In the genomic region with DNA sequence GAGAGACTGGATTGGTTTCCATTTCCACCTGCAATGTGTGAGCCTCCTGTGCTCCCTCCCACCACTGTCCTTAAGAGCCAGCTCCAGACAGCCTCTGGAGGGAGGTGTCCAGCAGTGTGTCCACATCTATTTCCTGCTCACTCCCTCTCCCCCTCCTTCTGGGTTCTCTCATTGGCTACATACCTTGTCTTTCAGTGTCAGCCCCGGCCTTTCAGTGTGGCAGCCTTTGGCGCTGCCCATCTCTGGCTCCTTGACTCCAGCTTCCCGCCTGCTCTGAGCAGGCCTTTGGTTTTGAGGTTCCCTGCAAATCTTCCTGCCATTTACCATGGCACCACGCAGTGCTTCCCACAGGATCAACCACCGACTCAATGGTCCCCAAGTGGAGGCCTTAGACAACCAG, we compare ENCODE assay signal across 21 cellular contexts. TPM values are rescaled to one million over a fixed set of nuclear protein-coding genes. Genes with fewer than 3 reads are reported as not detected.
DNase-seq lines count a peak whose midpoint lies in the region; FAIRE-seq and TF ChIP-seq lines count a peak whose summit lies in the region.
"Had no signal": no experiment of that assay in that cellular context is flagged by ENCODE, and none has a peak within 500 bp of the region (broad histone marks: within the 10 kb centered on the region; RNA-seq: fewer than 3 reads in every experiment).

No MANE protein-coding gene starts in this region.

- in situ Hi-C loops in HAP-1 (cut with MboI; ENCODE audit: low sequenced_read_pairs) = no loop called here

- H3K9me3 ChIP-seq in endodermal cell (ENCODE audit: control insufficient read depth, low read length) (no peaks in the 10 kb centered on the region), neuronal stem cell (replicated peaks in 1 of 2; ENCODE audit: control insufficient read depth in 2 of 2, insufficient read depth in 1 of 2, low read depth in 1 of 2, low read length in 2 of 2) (no peaks in the 10 kb centered on the region), HAP-1 (no peaks in the 10 kb centered on the region)
- H3K9me3 ChIP-seq: esophagus squamous epithelium, prostate gland had no signal

- H3K4me3 ChIP-seq in endodermal cell (ENCODE audit: low read length) (no peak overlapping the region), neuronal stem cell (ENCODE audit: low read length in 2 of 2) (no peak overlapping the region), HAP-1 (no peak overlapping the region), foreskin fibroblast (ENCODE audit: low read depth in 1 of 2, low read length in 2 of 2) (no peak overlapping the region)
- H3K4me3 ChIP-seq: esophagus squamous epithelium, prostate gland had no signal

- no peak overlapping the region for H4K91ac ChIP-seq in neuronal stem cell (ENCODE audit: low read depth, low read length, poor library complexity)

- no peaks in the 10 kb centered on the region for H3K36me3 Mint-ChIP-seq in endodermal cell (ENCODE audit: low read depth)
- H3K36me3 Mint-ChIP-seq: activated CD8-positive, alpha-beta memory T cell treated with anti-CD3 and anti-CD28 coated beads, Interleukin-2, amount 10 ng/mL, durations not matched to agents 7 days and 5 days; activated naive CD8-positive, alpha-beta T cell treated with anti-CD3 and anti-CD28 coated beads for 36 hours; stimulated activated naive B cell treated with anti-CD40 and anti-IgM and Interleukin-4, amounts not matched to agents 10 μg/mL and 1 μg/mL and 100 μg/mL, for 72 hours had no signal

- no peak overlapping the region for H2BK5ac ChIP-seq in neuronal stem cell (ENCODE audit: low read length)

- H2BK120ac ChIP-seq in neuronal stem cell (ENCODE audit: low read depth, low read length) = no peak overlapping the region

- TF ChIP-seq POLR2A in H54 (IDR thresholded peaks at IDR 0.05; ENCODE audit: low read depth, low read length) = no peak

- H2BK15ac ChIP-seq in neuronal stem cell (ENCODE audit: low read length) = no peak overlapping the region

- no peak overlapping the region for H3K4me3 Mint-ChIP-seq in endodermal cell
- H3K4me3 Mint-ChIP-seq: activated CD4-positive, alpha-beta T cell treated with anti-CD3 and anti-CD28 coated beads for 36 hours; activated CD8-positive, alpha-beta memory T cell treated with anti-CD3 and anti-CD28 coated beads, Interleukin-2, amount 10 ng/mL, durations not matched to agents 7 days and 5 days; activated naive CD8-positive, alpha-beta T cell treated with anti-CD3 and anti-CD28 coated beads for 36 hours; neural crest cell; stimulated activated naive B cell treated with anti-CD40 and anti-IgM and Interleukin-4, amounts not matched to agents 10 μg/mL and 1 μg/mL and 100 μg/mL, for 72 hours had no signal

- 92 to 96% methylated on average over 5 of the region's 5 CpGs for WGBS in endodermal cell (ENCODE audit: insufficient coverage in 1 of 2, insufficient read length in 1 of 2), 2 experiments
- no CpG with 5 or more reads among the region's 5 CpGs for WGBS in neuronal stem cell (ENCODE audit: extremely low coverage in 2 of 2, insufficient read length in 2 of 2, insufficient replicate concordance in 1 of 2), 2 donors

- H3K4me1 ChIP-seq in endodermal cell (ENCODE audit: control insufficient read depth, insufficient read depth, low read length) (no peaks in the 10 kb centered on the region), neuronal stem cell (ENCODE audit: control insufficient read depth in 2 of 2, insufficient read depth in 1 of 2, low read depth in 1 of 2, low read length in 2 of 2) (no peaks in the 10 kb centered on the region), HAP-1 (no peaks in the 10 kb centered on the region)
- H3K4me1 ChIP-seq: prostate gland had no signal

- no peak overlapping the region for H2AFZ ChIP-seq in neuronal stem cell (ENCODE audit: low read length)

- no peak overlapping the region for H4K8ac ChIP-seq in neuronal stem cell (ENCODE audit: low read depth, low read length)

- H3K23ac ChIP-seq in neuronal stem cell (ENCODE audit: low read depth, low read length, poor library complexity) = no peak overlapping the region

- DNase-seq in H54 (ENCODE audit: insufficient read length, low spot score) = peak; percentile 75
- peak; percentile 46 for DNase-seq in NCI-H2029 treated with DMSO at 0.1 percent for 48 hours (lab: John Stamatoyannopoulos, UW)
- peak; percentile 59 for DNase-seq in endodermal cell
- no peak for DNase-seq in neuronal stem cell (ENCODE audit: low spot score)
- no peak for DNase-seq in NCI-H2107 treated with DMSO at 0.1 percent for 48 hours (lab: John Stamatoyannopoulos, UW; ENCODE audit: unreplicated experiment)
- no peak for DNase-seq in HAP-1 (ENCODE audit: low spot score in 2 of 2)
- DNase-seq in foreskin fibroblast = no peak
- DNase-seq: activated CD4-positive, alpha-beta T cell treated with anti-CD3 and anti-CD28 coated beads for 36 hours; activated CD8-positive, alpha-beta memory T cell treated with anti-CD3 and anti-CD28 coated beads, Interleukin-2, amount 10 ng/mL, durations not matched to agents 7 days and 5 days; activated naive CD8-positive, alpha-beta T cell treated with anti-CD3 and anti-CD28 coated beads for 36 hours; DMS79 treated with DMSO at 0.1 percent for 48 hours; effector CD8-positive, alpha-beta T cell; esophagus squamous epithelium; left cardiac atrium; NCI-H1417 treated with DMSO at 0.1 percent for 48 hours; NCI-H345; stimulated activated CD4-positive, alpha-beta T cell treated with anti-CD3 and anti-CD28 coated beads, Interleukin-1b, Interleukin-23, amount 100 ng/mL, for 48 hours; stimulated activated naive B cell treated with anti-CD40 and anti-IgM and Interleukin-4, amounts not matched to agents 10 μg/mL and 1 μg/mL and 100 μg/mL, for 72 hours had no signal

- H3K18ac ChIP-seq in neuronal stem cell (ENCODE audit: low read length) = peak overlapping the region; percentile 65

- no peak overlapping the region for H3K4me2 ChIP-seq in neuronal stem cell (ENCODE audit: insufficient read depth, low read length, poor library complexity, severe bottlenecking)

- no peak overlapping the region for H3K27ac Mint-ChIP-seq in endodermal cell
- H3K27ac Mint-ChIP-seq: activated CD4-positive, alpha-beta T cell treated with anti-CD3 and anti-CD28 coated beads for 36 hours; activated CD8-positive, alpha-beta memory T cell treated with anti-CD3 and anti-CD28 coated beads, Interleukin-2, amount 10 ng/mL, durations not matched to agents 7 days and 5 days; activated naive CD8-positive, alpha-beta T cell treated with anti-CD3 and anti-CD28 coated beads for 36 hours; activated T-helper 2 cell treated with anti-CD3 and anti-CD28 coated beads, Interferon-gamma antibody, Interleukin-2, Interleukin-4, amounts not matched to agents 10 μg/mL and 5 μg/mL and 100 μg/mL, durations not matched to agents 14 hours and 24 hours and 36 hours; stimulated activated naive B cell treated with anti-CD40 and anti-IgM and Interleukin-4, amounts not matched to agents 10 μg/mL and 1 μg/mL and 100 μg/mL, for 72 hours had no signal

- H3K9ac ChIP-seq in endodermal cell (ENCODE audit: extremely low read depth, low read length, poor library complexity, severe bottlenecking) (no peak overlapping the region), neuronal stem cell (ENCODE audit: low read depth, low read length, poor library complexity) (no peak overlapping the region)

- no peaks in the 10 kb centered on the region for H3K4me1 Mint-ChIP-seq in endodermal cell
- H3K4me1 Mint-ChIP-seq: activated CD4-positive, alpha-beta T cell treated with anti-CD3 and anti-CD28 coated beads for 36 hours; activated naive CD8-positive, alpha-beta T cell treated with anti-CD3 and anti-CD28 coated beads for 36 hours; neural crest cell had no signal

- no peak overlapping the region for H2AK5ac ChIP-seq in neuronal stem cell (ENCODE audit: low read depth, low read length)

- H3K4ac ChIP-seq in neuronal stem cell (ENCODE audit: low read length) = no peak overlapping the region

- H3K27me3 Mint-ChIP-seq in endodermal cell (ENCODE audit: insufficient read depth) = no peaks in the 10 kb centered on the region
- H3K27me3 Mint-ChIP-seq: activated CD4-positive, alpha-beta T cell treated with anti-CD3 and anti-CD28 coated beads for 36 hours; activated CD8-positive, alpha-beta memory T cell treated with anti-CD3 and anti-CD28 coated beads, Interleukin-2, amount 10 ng/mL, durations not matched to agents 7 days and 5 days; activated naive CD8-positive, alpha-beta T cell treated with anti-CD3 and anti-CD28 coated beads for 36 hours; stimulated activated naive B cell treated with anti-CD40 and anti-IgM and Interleukin-4, amounts not matched to agents 10 μg/mL and 1 μg/mL and 100 μg/mL, for 72 hours had no signal

- no peak for TF ChIP-seq CTCF in endodermal cell (conservative IDR thresholded peaks at IDR 0.05)
- TF ChIP-seq CTCF in foreskin fibroblast (IDR thresholded peaks at IDR 0.05; ENCODE audit: low read depth, low read length) = no peak

- H2BK12ac ChIP-seq in neuronal stem cell (ENCODE audit: low read length) = no peak overlapping the region

- no peak overlapping the region for H3K14ac ChIP-seq in neuronal stem cell (ENCODE audit: low read length)

- H3K36me3 ChIP-seq in endodermal cell (ENCODE audit: control insufficient read depth, insufficient read depth, low read length) (no peaks in the 10 kb centered on the region), neuronal stem cell (replicated peaks in 1 of 2; ENCODE audit: control insufficient read depth in 2 of 2, insufficient read depth in 2 of 2, low read length in 2 of 2) (no peaks in the 10 kb centered on the region), HAP-1 (replicated peaks) (no peaks in the 10 kb centered on the region)
- H3K36me3 ChIP-seq: esophagus squamous epithelium, prostate gland had no signal

- no peaks in the 10 kb centered on the region for H3K9me3 Mint-ChIP-seq in endodermal cell
- H3K9me3 Mint-ChIP-seq: activated naive CD8-positive, alpha-beta T cell treated with anti-CD3 and anti-CD28 coated beads for 36 hours; activated T-helper 2 cell treated with anti-CD3 and anti-CD28 coated beads, Interferon-gamma antibody, Interleukin-2, Interleukin-4, amounts not matched to agents 10 μg/mL and 5 μg/mL and 100 μg/mL, durations not matched to agents 14 hours and 24 hours and 36 hours; neural crest cell; stimulated activated naive B cell treated with anti-CD40 and anti-IgM and Interleukin-4, amounts not matched to agents 10 μg/mL and 1 μg/mL and 100 μg/mL, for 72 hours had no signal

- H3K27me3 ChIP-seq in endodermal cell (ENCODE audit: control insufficient read depth, insufficient read depth, low read length, poor library complexity, severe bottlenecking) (no peaks in the 10 kb centered on the region), neuronal stem cell (ENCODE audit: control insufficient read depth in 3 of 3, insufficient read depth in 3 of 3, low read depth in 1 of 3, low read length in 3 of 3) (no peaks in the 10 kb centered on the region), HAP-1 (ENCODE audit: low read depth) (no peaks in the 10 kb centered on the region)
- H3K27me3 ChIP-seq: esophagus squamous epithelium had no signal

- H3K27ac ChIP-seq in endodermal cell (ENCODE audit: low read depth, low read length) (no peak overlapping the region), neuronal stem cell (replicated peaks; ENCODE audit: low read length) (no peak overlapping the region)
- H3K27ac ChIP-seq: esophagus squamous epithelium, prostate gland had no signal

- no peak for FAIRE-seq in H54 (lab: Jason Lieb, UNC)

- H3K79me1 ChIP-seq in neuronal stem cell (ENCODE audit: low read depth, low read length) = no peaks in the 10 kb centered on the region

RNA-seq across cellular contexts. Expression of gene PTPRJ, which starts 19.0 kb away (rescaled TPM):
- total RNA-seq in endodermal cell = 10 to 100 TPM; 26.5 to 37.4 TPM
- polyA plus RNA-seq in endodermal cell (2013, experiment 1 of 2) = 11.9 TPM
- 12.4 TPM for polyA plus RNA-seq in endodermal cell (2013, experiment 2 of 2)
- polyA plus RNA-seq in neuronal stem cell (2013, experiment 1 of 2) = 12.6 TPM
- polyA plus RNA-seq in neuronal stem cell (2013, experiment 2 of 2) = 12.9 TPM

Comparison
In these comparisons a context has a peak if more than half of its experiments do, and no peak if none do; other contexts are left out.
1. DNase-seq: peak in H54 (single experiment), NCI-H2029 treated with DMSO at 0.1 percent for 48 hours (single experiment) and endodermal cell (single experiment); none in neuronal stem cell (single experiment), NCI-H2107 treated with DMSO at 0.1 percent for 48 hours (single experiment), HAP-1 (0 of 2) and foreskin fibroblast (0 of 2).